ENCODE assay signal across 1 cellular context in genomic region chr5:43065384-43066230, GRCh38.
TF ChIP-seq lines count a peak whose summit lies in the region.

No MANE protein-coding gene starts in this region.

TF ChIP-seq in SK-N-SH, 30 proteins besides CTCF, POLR2A, EP300 and RAD21 (continued from another document):
- TF ChIP-seq GABPA (IDR thresholded peaks at IDR 0.05; ENCODE audit: low read depth) (no peak), ELF1 (IDR thresholded peaks at IDR 0.05) (no peak), TAF1 (IDR thresholded peaks at IDR 0.05; ENCODE audit: borderline replicate concordance, low read depth, low read length) (peak; percentile 10; the same call in 1 of the 2 replicates), YY1 (IDR thresholded peaks at IDR 0.05; ENCODE audit: low read depth) (peak; percentile 62; the same call in 1 of the 2 replicates), FOSL2 (IDR thresholded peaks at IDR 0.05; ENCODE audit: borderline replicate concordance, low read depth) (no peak)
TF ChIP-seq in SK-N-SH: peak in this region for 4.
